In genomic region chrX:79181401-79181800, GRCh38 we compare ENCODE assay signal across 1 cellular context.
A peak's percentile ranks its signal among the peaks of the same experiment; 100 is the strongest.
TF ChIP-seq lines count a peak whose summit lies in the region.

No MANE protein-coding gene starts in this region.

TF ChIP-seq in GM12878, 131 proteins besides CTCF, POLR2A, EP300 and RAD21:
- TF ChIP-seq TBL1XR1 (IDR thresholded peaks at IDR 0.05; ENCODE audit: low read depth, low read length) (no peak), ATF2 (IDR thresholded peaks at IDR 0.05; ENCODE audit: low read length) (no peak), ZNF592 (IDR thresholded peaks at IDR 0.05) (no peak), BMI1 (IDR thresholded peaks at IDR 0.05; ENCODE audit: borderline replicate concordance) (no peak), MTA2 (IDR thresholded peaks at IDR 0.05; ENCODE audit: low read depth) (peak; percentile 23; the same call in 1 of the 2 replicates), ASH2L (IDR thresholded peaks at IDR 0.05; ENCODE audit: borderline replicate concordance, low read depth) (no peak)
